Comparison of ENCODE assay signal across 8 cellular contexts in the genomic region with DNA sequence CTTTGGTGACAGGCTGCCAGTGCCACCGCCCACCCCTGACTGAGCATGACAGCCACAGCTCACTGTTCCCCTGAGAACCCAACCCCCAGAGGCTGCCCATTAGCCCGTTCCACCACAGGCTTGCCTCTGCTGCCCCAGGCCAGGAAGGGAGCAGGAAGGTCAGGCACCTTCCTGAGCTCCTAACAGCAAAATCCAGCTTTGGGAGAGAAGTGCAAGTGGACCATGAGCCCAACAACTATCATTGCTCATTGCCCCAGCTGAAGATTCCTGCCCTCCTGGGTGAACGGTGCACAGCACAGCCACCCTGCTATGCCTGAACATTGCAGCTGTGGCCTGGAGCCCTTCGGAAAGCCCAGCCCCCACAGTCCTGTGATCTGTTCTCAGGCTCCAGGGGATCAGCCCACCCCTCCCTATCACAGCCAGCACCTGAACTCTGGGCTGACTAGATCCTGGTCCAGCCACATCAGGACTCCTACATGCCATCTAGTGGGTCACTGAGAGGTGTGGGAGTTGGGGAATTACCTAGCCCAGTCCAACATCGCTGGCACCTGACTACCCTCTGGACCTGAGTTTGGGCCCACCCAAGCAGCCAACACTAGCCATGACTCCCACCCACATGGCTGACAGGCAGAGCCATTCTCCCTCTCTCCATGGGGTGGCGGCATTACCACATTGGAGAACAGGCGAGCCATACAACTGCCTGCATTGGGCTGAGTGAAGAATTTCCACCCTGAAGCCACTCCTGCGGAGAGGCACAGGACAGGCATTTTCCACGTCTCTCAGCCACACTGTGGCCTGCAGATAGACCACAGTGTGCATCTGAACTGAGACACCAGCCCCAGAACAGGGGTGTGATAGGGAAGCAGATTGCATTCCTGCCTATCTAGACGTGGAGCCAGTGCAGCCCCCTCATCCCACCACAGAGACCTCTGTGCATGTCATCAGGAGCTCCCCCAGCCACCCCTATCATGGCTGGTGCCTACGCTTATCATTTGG. TPM values are rescaled to one million over a fixed set of nuclear protein-coding genes. Genes with fewer than 3 reads are reported as not detected.
A peak's percentile ranks its signal among the peaks of the same experiment; 100 is the strongest.
DNase-seq lines count a peak whose midpoint lies in the region; ATAC-seq, FAIRE-seq and TF ChIP-seq lines count a peak whose summit lies in the region.

No MANE protein-coding gene starts in this region.

- 30% methylated on average over 11 of the region's 11 CpGs for WGBS in hepatocyte (ENCODE audit: low lambda C conversion rate, missing lambda C conversion rate)
- WGBS in sigmoid colon, 2 donors, result 31 to 38% methylated on average over 11 of the region's 11 CpGs

- POLR2A ChIA-PET in BJ (lab: Charles Lee), result no interaction called here

- H3K4me3 ChIP-seq in BJ (ENCODE audit: low read depth, low read length), result no peak overlapping the region
- H3K4me3 ChIP-seq in hepatocyte, result no peak overlapping the region
- no peak overlapping the region for H3K4me3 ChIP-seq in sigmoid colon

- H3K9me3 ChIP-seq in hepatocyte (ENCODE audit: low read depth), result no peaks in the 10 kb centered on the region
- H3K9me3 ChIP-seq in sigmoid colon, result no peaks in the 10 kb centered on the region

- intact Hi-C loops in sigmoid colon (cut with DNase I), result loop anchor here (5.0 kb wide), 1 partner anchor 54 kb away; no protein-coding TSS in a partner anchor

- no peak for FAIRE-seq in GM19239 (lab: Jason Lieb, UNC)

- no peaks in the 10 kb centered on the region for H3K79me2 ChIP-seq in hepatocyte

- no peak for TF ChIP-seq POLR2A in sigmoid colon (IDR thresholded peaks at IDR 0.05)

- H4K20me1 ChIP-seq in hepatocyte (ENCODE audit: insufficient read depth, poor library complexity, severe bottlenecking), result no peaks in the 10 kb centered on the region

- TF ChIP-seq CTCF in BJ (IDR thresholded peaks at IDR 0.05; ENCODE audit: insufficient read depth, low read depth, low read length) (peak; percentile 96), hepatocyte (IDR thresholded peaks at IDR 0.05; ENCODE audit: poor library complexity) (peak; percentile 90), sigmoid colon (IDR thresholded peaks at IDR 0.05) (peak; percentile 73 to 92 (median 82))

- no peaks in the 10 kb centered on the region for H3K9me2 ChIP-seq in hepatocyte (replicated peaks; ENCODE audit: insufficient read depth)

- H3K27me3 ChIP-seq in BJ (ENCODE audit: control insufficient read depth, insufficient read depth, low read length), result peaks cover 8% of the 10 kb centered on the region
- no peaks in the 10 kb centered on the region for H3K27me3 ChIP-seq in hepatocyte
- no peaks in the 10 kb centered on the region for H3K27me3 ChIP-seq in sigmoid colon

- CTCF ChIA-PET in BJ (lab: Yijun Ruan, JAX), result interaction anchor here (0.7 to 3.6 kb wide), 19 partner anchors 8 to 337 kb away, joined by 3 to 16 read pairs (median 4); no protein-coding TSS in a partner anchor

- H3K36me3 ChIP-seq in BJ (ENCODE audit: control insufficient read depth, insufficient read depth, low read length), result no peaks in the 10 kb centered on the region
- H3K36me3 ChIP-seq in hepatocyte (replicated peaks; ENCODE audit: insufficient read depth, low read depth), result no peaks in the 10 kb centered on the region
- no peaks in the 10 kb centered on the region for H3K36me3 ChIP-seq in sigmoid colon

- DNase-seq in BJ (ENCODE audit: low read depth) (peak; percentile 9), GM19239 (ENCODE audit: insufficient read length, low spot score) (peak; percentile 79), KG1 (lab: John Stamatoyannopoulos, UW) (peak; percentile 51), T1000 (lab: John Stamatoyannopoulos, UW) (peak; percentile 14), astrocyte of the hippocampus (ENCODE audit: low read depth, low spot score) (peak; percentile 82), hepatocyte (ENCODE audit: low spot score) (peak; percentile 88), sigmoid colon (peak; percentile 86)

- H2AFZ ChIP-seq in hepatocyte, result no peak overlapping the region

- peak overlapping the region; percentile 30 for H3K4me2 ChIP-seq in hepatocyte

- H3K27ac ChIP-seq in hepatocyte (no peak overlapping the region), sigmoid colon (no peak overlapping the region)

- TF ChIP-seq EP300 in sigmoid colon (IDR thresholded peaks at IDR 0.05), result no peak

- ATAC-seq in HG03520 (IDR thresholded peaks at IDR 0.05; ENCODE audit: unreplicated experiment), result no peak

- H3K4me1 ChIP-seq in hepatocyte (ENCODE audit: insufficient read depth), result no peaks in the 10 kb centered on the region
- no peaks in the 10 kb centered on the region for H3K4me1 ChIP-seq in sigmoid colon

RNA-seq across cellular contexts. Expression of gene ANTXRL, which starts 58.4 kb away (rescaled TPM):
- not detected in 2 replicates for polyA plus RNA-seq in BJ (2011; rRNA removed)
- not detected in 2 replicates for polyA minus RNA-seq in BJ (2011; rRNA and poly(A)+ RNA removed)
- not detected in 2 replicates for total RNA-seq in hepatocyte
- polyA plus RNA-seq in hepatocyte, result not detected in 2 replicates
- not detected for total RNA-seq in sigmoid colon
- polyA plus RNA-seq in sigmoid colon, result not detected

Comparison
In these comparisons a context has a peak if more than half of its experiments do, and no peak if none do; other contexts are left out.
1. DNase-seq: peak in every context shown above with its lines; median percentile 88 in hepatocyte; 86 in sigmoid colon; 82 in astrocyte of the hippocampus; 79 in GM19239; 51 in KG1; 14 in T1000; 9 in BJ.